ENCODE assay signal across 19 cellular contexts in the genomic region with DNA sequence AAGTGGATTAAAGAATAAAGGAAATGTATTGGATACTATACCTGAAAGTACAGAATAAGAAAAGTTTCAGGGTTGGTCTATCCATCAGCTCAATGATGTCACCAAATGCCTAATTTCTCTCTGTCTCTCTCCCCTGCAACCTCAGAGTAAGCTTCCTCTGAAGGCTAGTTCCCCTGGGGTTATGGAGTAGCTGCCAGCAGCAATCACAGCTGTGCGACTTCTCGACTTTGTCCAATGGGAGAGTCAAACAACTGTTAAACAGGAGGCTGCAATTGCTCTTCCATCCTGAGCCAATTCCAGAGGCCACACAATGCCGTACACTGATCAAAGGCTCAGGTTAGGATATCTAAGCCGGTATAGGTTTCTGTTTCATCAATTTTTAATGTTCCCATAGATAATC.
"Had no signal": no experiment of that assay in that cellular context is flagged by ENCODE, and none has a peak within 500 bp of the region (broad histone marks: within the 10 kb centered on the region; RNA-seq: fewer than 3 reads in every experiment).

No MANE protein-coding gene starts in this region.

- H3K4me3 Mint-ChIP-seq: activated B cell treated with CpG ODN at 0.5 μM for 24 hours; activated CD8-positive, alpha-beta T cell treated with anti-CD3 and anti-CD28 coated beads, Interleukin-2, amount 10 ng/mL, durations not matched to agents 7 days and 5 days; activated naive CD8-positive, alpha-beta T cell treated with anti-CD3 and anti-CD28 coated beads for 36 hours; natural killer cell treated with Interleukin-12 subunit alpha and Interleukin-12 subunit beta and Interleukin-15 and Interleukin-18, amount 100 ng/mL, for 72 hours; stimulated activated naive CD8-positive, alpha-beta T cell treated with anti-CD3 and anti-CD28 coated beads, Interleukin-15, Interleukin-2, amounts not matched to agents 100 ng/mL and 50 ng/mL, for 24 hours had no signal

- H3K36me3 Mint-ChIP-seq: activated naive CD8-positive, alpha-beta T cell treated with anti-CD3 and anti-CD28 coated beads for 36 hours had no signal

- H3K27me3 Mint-ChIP-seq: activated B cell treated with CpG ODN at 0.5 μM for 24 hours; natural killer cell treated with Interleukin-12 subunit alpha and Interleukin-12 subunit beta and Interleukin-15 and Interleukin-18, amount 100 ng/mL, for 72 hours; progenitor cell of endocrine pancreas had no signal

- H3K4me1 Mint-ChIP-seq: activated B cell treated with CpG ODN at 0.5 μM for 24 hours; activated naive CD8-positive, alpha-beta T cell treated with anti-CD3 and anti-CD28 coated beads for 36 hours had no signal

- H3K27ac Mint-ChIP-seq: activated B cell treated with CpG ODN at 0.5 μM for 24 hours; activated CD8-positive, alpha-beta T cell treated with anti-CD3 and anti-CD28 coated beads, Interleukin-2, amount 10 ng/mL, durations not matched to agents 7 days and 5 days; activated naive CD8-positive, alpha-beta T cell treated with anti-CD3 and anti-CD28 coated beads for 36 hours; natural killer cell treated with Interleukin-12 subunit alpha and Interleukin-12 subunit beta and Interleukin-15 and Interleukin-18, amount 100 ng/mL, for 72 hours; progenitor cell of endocrine pancreas; stimulated activated naive CD8-positive, alpha-beta T cell treated with anti-CD3 and anti-CD28 coated beads, Interleukin-15, Interleukin-2, amounts not matched to agents 100 ng/mL and 50 ng/mL, for 24 hours had no signal

- DNase-seq: activated B cell treated with CpG ODN at 0.5 μM for 24 hours; activated CD4-positive, alpha-beta T cell treated with anti-CD3 and anti-CD28 coated beads for 48 hours; activated CD8-positive, alpha-beta memory T cell treated with anti-CD3 and anti-CD28 coated beads, Interleukin-2, amount 50 U/mL, for 48 hours; activated CD8-positive, alpha-beta T cell treated with anti-CD3 and anti-CD28 coated beads, Interleukin-2, amount 10 ng/mL, durations not matched to agents 7 days and 5 days; activated gamma-delta T cell treated with Interleukin-2 at 50 U/mL for 16 hours; activated naive CD8-positive, alpha-beta T cell treated with anti-CD3 and anti-CD28 coated beads for 36 hours; amygdala; body of pancreas; caudate nucleus; colonic mucosa; hippocampal formation; kidney glomerular epithelial cell; mesenchymal stem cell; occipital lobe; right lobe of liver; upper lobe of right lung had no signal

- ATAC-seq: activated CD8-positive, alpha-beta T cell treated with anti-CD3 and anti-CD28 coated beads, Interleukin-2, amount 10 ng/mL, durations not matched to agents 7 days and 5 days; body of pancreas; natural killer cell treated with Interleukin-12 subunit alpha and Interleukin-12 subunit beta and Interleukin-15 and Interleukin-18, amount 100 ng/mL, for 72 hours; right lobe of liver; upper lobe of right lung had no signal
